ENCODE assay signal across 8 cellular contexts in the genomic region with DNA sequence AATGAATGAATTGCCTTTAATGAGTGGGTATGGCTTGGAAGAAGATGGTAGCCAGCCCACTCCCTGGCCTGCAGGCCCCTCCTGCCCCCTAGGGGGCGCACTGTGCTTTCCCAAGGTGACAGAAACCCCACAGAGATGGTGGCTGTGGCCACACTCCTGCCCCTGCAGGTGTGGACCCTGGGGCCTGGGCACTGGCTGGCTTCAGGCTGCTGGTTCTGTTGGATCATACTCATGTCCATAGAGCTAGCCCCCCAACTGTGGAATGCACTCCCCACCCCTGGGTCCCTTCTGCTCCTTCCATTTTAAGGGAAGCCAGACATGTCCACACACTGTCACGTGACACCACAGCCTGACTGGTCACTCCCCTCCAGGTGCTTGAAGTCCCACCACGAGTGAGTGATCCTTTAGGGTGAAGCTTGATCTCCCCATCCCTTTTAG. TPM values are rescaled to one million over a fixed set of nuclear protein-coding genes. Genes with fewer than 3 reads are reported as not detected.
DNase-seq lines count a peak whose midpoint lies in the region; ATAC-seq and TF ChIP-seq lines count a peak whose summit lies in the region.

No MANE protein-coding gene starts in this region.

- no peaks in the 10 kb centered on the region for H3K36me3 ChIP-seq in gastrocnemius medialis

- TF ChIP-seq CTCF in CD14-positive monocyte (IDR thresholded peaks at IDR 0.05) (peak; percentile 84), NB4 (IDR thresholded peaks at IDR 0.05; ENCODE audit: low read depth, low read length) (peak; percentile 98), fibroblast of the aortic adventitia (IDR thresholded peaks at IDR 0.05; ENCODE audit: insufficient read depth, low read length) (peak; percentile 85), gastrocnemius medialis (IDR thresholded peaks at IDR 0.05 in 4 of 5, conservative IDR thresholded peaks at IDR 0.05 in 1 of 5) (peak; percentile 66 to 88 (median 70))

- H3K9me3 ChIP-seq in gastrocnemius medialis, result no peaks in the 10 kb centered on the region

- DNase-seq in CD14-positive monocyte (ENCODE audit: low spot score), result no peak
- DNase-seq in NB4 (ENCODE audit: low read depth), result peak; percentile 75
- peak; percentile 21 for DNase-seq in activated T-cell treated with anti-CD3 and anti-CD28 coated beads for 4 hours
- DNase-seq in fibroblast of the aortic adventitia (ENCODE audit: low read depth), result no peak
- peak in 1 of 2 donors; percentile 56 for DNase-seq in gastrocnemius medialis
- no peak for DNase-seq in cerebellum (ENCODE audit: low spot score)

- in situ Hi-C loops in gastrocnemius medialis (cut with MboI; ENCODE audit: low sequenced_read_pairs in 4 of 4), result no loop called here

- H3K27me3 Mint-ChIP-seq in CD14-positive monocyte (ENCODE audit: low read depth in 3 of 3), result peaks cover 7 to 12% (median 10%) of the 10 kb centered on the region in 3 donors

- peaks cover 37 to 40% of the 10 kb centered on the region in 2 donors for H3K36me3 Mint-ChIP-seq in CD14-positive monocyte

- H3K4me1 ChIP-seq in gastrocnemius medialis, result peaks cover 22 to 44% of the 10 kb centered on the region in 2 donors

- no peak overlapping the region for H3K4me3 Mint-ChIP-seq in CD14-positive monocyte

- peaks cover 0 to 4% (median 0%) of the 10 kb centered on the region in 7 donors for H3K9me3 Mint-ChIP-seq in CD14-positive monocyte

- no peak overlapping the region for H3K4me3 ChIP-seq in NB4 (ENCODE audit: low read depth, low read length)
- no peak overlapping the region for H3K4me3 ChIP-seq in fibroblast of the aortic adventitia (ENCODE audit: low read depth, low read length)
- no peak overlapping the region for H3K4me3 ChIP-seq in gastrocnemius medialis

- ATAC-seq in GM19351 (IDR thresholded peaks at IDR 0.05; ENCODE audit: unreplicated experiment), result peak; percentile 86
- peak in 1 of 2 donors; percentile 14 for ATAC-seq in gastrocnemius medialis
- ATAC-seq in GM21381 (IDR thresholded peaks at IDR 0.05; ENCODE audit: unreplicated experiment), result no peak

- peak overlapping the region; percentile 80 to 87 (median 84) for H3K27ac ChIP-seq in gastrocnemius medialis

- TF ChIP-seq POLR2A in NB4 (IDR thresholded peaks at IDR 0.05; ENCODE audit: extremely low read depth, insufficient read length) (no peak), gastrocnemius medialis (IDR thresholded peaks at IDR 0.05) (no peak)

- intact Hi-C loops in CD14-positive monocyte (cut with micrococcal nuclease) (no loop called here), gastrocnemius medialis (cut with DNase I; ENCODE audit: low total_unique reads) (loop anchor here (1.0 kb wide), 1 partner anchor 67 kb away; no protein-coding TSS in a partner anchor)

- no peak overlapping the region for H3K27ac Mint-ChIP-seq in CD14-positive monocyte

- no peaks in the 10 kb centered on the region for H3K27me3 ChIP-seq in gastrocnemius medialis

- peaks cover 70% of the 10 kb centered on the region for H3K4me1 Mint-ChIP-seq in CD14-positive monocyte

RNA-seq across cellular contexts. Expression of gene ZCCHC24, which starts 44.8 kb away (rescaled TPM):
- 1 to 10 TPM; 4.0 to 5.0 TPM for polyA plus RNA-seq in CD14-positive monocyte
- total RNA-seq in fibroblast of the aortic adventitia (ENCODE audit: low replicate concordance), result 38.8 and 56.0 TPM in 2 replicates
- 100 to 1,000 TPM in 1 of 4 donors, 10 to 100 TPM in 3; 59.6 to 122 (median 84.5) TPM for total RNA-seq in gastrocnemius medialis
- 18.9 TPM for total RNA-seq in cerebellum

RNA-seq across cellular contexts. Expression of gene PPIF, which starts 53.3 kb away (rescaled TPM):
- 10 to 100 TPM; 36.6 to 52.3 TPM for polyA plus RNA-seq in CD14-positive monocyte
- total RNA-seq in fibroblast of the aortic adventitia (ENCODE audit: low replicate concordance) (29.6 and 36.1 TPM in 2 replicates), gastrocnemius medialis (10 to 100 TPM; 39.1 to 82.1 (median 67.9) TPM), cerebellum (10.9 TPM)

Comparison
In these comparisons a context has a peak if more than half of its experiments do, and no peak if none do; other contexts are left out.
1. DNase-seq: peak in NB4 (single experiment) and activated T-cell treated with anti-CD3 and anti-CD28 coated beads for 4 hours (single experiment); none in CD14-positive monocyte (single experiment), fibroblast of the aortic adventitia (single experiment) and cerebellum (single experiment).
2. Peak in every context shown above with its lines, with median percentiles within 50 percentile points of each other: CTCF ChIP-seq.